ENCODE assay signal across 26 cellular contexts in the genomic region with DNA sequence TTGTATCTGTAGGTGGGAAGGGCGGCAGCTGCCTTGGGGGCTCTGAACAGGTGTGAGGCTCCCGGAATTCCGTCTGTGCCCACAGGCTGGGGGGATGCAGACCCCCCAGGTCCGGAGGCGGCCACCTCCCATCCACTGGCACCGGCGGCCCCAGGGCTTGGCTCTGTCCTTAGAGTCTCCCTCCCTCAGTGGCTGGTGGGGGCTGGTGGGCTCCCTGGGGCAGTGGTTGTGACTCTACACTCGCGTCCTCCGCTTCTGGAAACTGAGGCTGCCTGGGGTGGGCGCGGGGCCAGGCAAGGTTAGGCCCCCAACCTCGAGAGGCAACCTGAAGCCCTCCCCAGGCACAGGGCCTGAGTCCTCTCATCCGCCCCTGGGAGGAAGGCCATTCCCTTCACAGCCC.
"Had no signal": no experiment of that assay in that cellular context is flagged by ENCODE, and none has a peak within 500 bp of the region (broad histone marks: within the 10 kb centered on the region; RNA-seq: fewer than 3 reads in every experiment).

No MANE protein-coding gene starts in this region.

- H3K4me3 Mint-ChIP-seq: stimulated activated effector memory CD8-positive, alpha-beta T cell treated with anti-CD3 and anti-CD28 coated beads, Interleukin-12 subunit alpha, Interleukin-12 subunit beta, amount 100 ng/mL, for 72 hours; stimulated activated memory B cell treated with anti-CD40 and anti-IgM and Interleukin-4, amounts not matched to agents 10 μg/mL and 1 μg/mL and 100 μg/mL, for 72 hours; stimulated activated naive B cell treated with anti-CD40 and anti-IgM and Interleukin-4, amounts not matched to agents 10 μg/mL and 1 μg/mL and 100 μg/mL, for 72 hours; stimulated activated naive CD8-positive, alpha-beta T cell treated with anti-CD3 and anti-CD28 coated beads, Interleukin-15, Interleukin-2, amounts not matched to agents 100 ng/mL and 50 ng/mL, for 24 hours; type B pancreatic cell had no signal

- H3K4me1 Mint-ChIP-seq: stimulated activated effector memory CD8-positive, alpha-beta T cell treated with anti-CD3 and anti-CD28 coated beads, Interleukin-12 subunit alpha, Interleukin-12 subunit beta, amount 100 ng/mL, for 72 hours; stimulated activated memory B cell treated with anti-CD40 and anti-IgM and Interleukin-4, amounts not matched to agents 10 μg/mL and 1 μg/mL and 100 μg/mL, for 72 hours; stimulated activated naive B cell treated with anti-CD40 and anti-IgM and Interleukin-4, amounts not matched to agents 10 μg/mL and 1 μg/mL and 100 μg/mL, for 72 hours had no signal

- H3K36me3 Mint-ChIP-seq: stimulated activated effector memory CD8-positive, alpha-beta T cell treated with anti-CD3 and anti-CD28 coated beads, Interleukin-12 subunit alpha, Interleukin-12 subunit beta, amount 100 ng/mL, for 72 hours; stimulated activated memory B cell treated with anti-CD40 and anti-IgM and Interleukin-4, amounts not matched to agents 10 μg/mL and 1 μg/mL and 100 μg/mL, for 72 hours; stimulated activated naive B cell treated with anti-CD40 and anti-IgM and Interleukin-4, amounts not matched to agents 10 μg/mL and 1 μg/mL and 100 μg/mL, for 72 hours; type B pancreatic cell had no signal

- H3K27me3 Mint-ChIP-seq: stimulated activated memory B cell treated with anti-CD40 and anti-IgM and Interleukin-4, amounts not matched to agents 10 μg/mL and 1 μg/mL and 100 μg/mL, for 72 hours; stimulated activated naive CD8-positive, alpha-beta T cell treated with anti-CD3 and anti-CD28 coated beads, Interleukin-15, Interleukin-2, amounts not matched to agents 100 ng/mL and 50 ng/mL, for 24 hours; type B pancreatic cell had no signal

- H3K27me3 ChIP-seq: testis, thyroid gland, transverse colon, upper lobe of left lung, upper lobe of right lung, uterus, vagina had no signal

- DNase-seq: stimulated activated CD4-positive, alpha-beta T cell treated with anti-CD3 and anti-CD28 coated beads, Interleukin-1b, Interleukin-23, amount 100 ng/mL, for 48 hours; stimulated activated CD4-positive, alpha-beta T cell treated with anti-CD3 and anti-CD28 coated beads, Interleukin-2, amount 100 ng/mL, for 24 hours; stimulated activated CD4-positive, alpha-beta T cell treated with anti-CD3 and anti-CD28 coated beads, Interleukin-2, amount 100 ng/mL, for 48 hours; stimulated activated CD4-positive, alpha-beta T cell treated with anti-CD3 and anti-CD28 coated beads, Interleukin-4, amount 100 ng/mL, for 1 hour; stimulated activated CD4-positive, alpha-beta T cell treated with anti-CD3 and anti-CD28 coated beads, Interleukin-4, amount 100 ng/mL, for 24 hours; stimulated activated CD4-positive, alpha-beta T cell treated with anti-CD3 and anti-CD28 coated beads, Interleukin-4, amount 100 ng/mL, for 4 hours; stimulated activated CD8-positive, alpha-beta memory T cell treated with anti-CD3 and anti-CD28 coated beads, Interleukin-4, amount 100 ng/mL, for 48 hours; stimulated activated naive B cell treated with anti-CD40 and anti-IgM and Interleukin-4, amounts not matched to agents 10 μg/mL and 1 μg/mL and 100 μg/mL, for 72 hours; stimulated activated naive CD4-positive, alpha-beta T cell; stimulated activated naive CD4-positive, alpha-beta T cell treated with Interleukin-2 at 50 U/mL for 16 hours; stomach; testis; thyroid gland; tibial artery; transverse colon; trophoblast cell; upper lobe of right lung; uterus had no signal

- ATAC-seq: stimulated activated effector memory CD8-positive, alpha-beta T cell treated with anti-CD3 and anti-CD28 coated beads, Interleukin-12 subunit alpha, Interleukin-12 subunit beta, amount 100 ng/mL, for 72 hours; stimulated activated memory B cell treated with anti-CD40 and anti-IgM and Interleukin-4, amounts not matched to agents 10 μg/mL and 1 μg/mL and 100 μg/mL, for 72 hours; stimulated activated naive B cell treated with anti-CD40 and anti-IgM and Interleukin-4, amounts not matched to agents 10 μg/mL and 1 μg/mL and 100 μg/mL, for 72 hours; upper lobe of right lung had no signal

- H3K4me3 ChIP-seq: stomach, suprapubic skin, testis, thoracic aorta, thyroid gland, tibial artery, transverse colon, upper lobe of left lung, upper lobe of right lung, uterus, vagina had no signal

- H3K27ac ChIP-seq: stomach, suprapubic skin, testis, thoracic aorta, thyroid gland, tibial artery, transverse colon, upper lobe of left lung, upper lobe of right lung, uterus, vagina had no signal

- H3K9me3 ChIP-seq: stomach, suprapubic skin, testis, thoracic aorta, thyroid gland, tibial artery, transverse colon, upper lobe of left lung, upper lobe of right lung, uterus, vagina had no signal

- H3K27ac Mint-ChIP-seq: stimulated activated effector memory CD8-positive, alpha-beta T cell treated with anti-CD3 and anti-CD28 coated beads, Interleukin-12 subunit alpha, Interleukin-12 subunit beta, amount 100 ng/mL, for 72 hours; stimulated activated memory B cell treated with anti-CD40 and anti-IgM and Interleukin-4, amounts not matched to agents 10 μg/mL and 1 μg/mL and 100 μg/mL, for 72 hours; stimulated activated naive B cell treated with anti-CD40 and anti-IgM and Interleukin-4, amounts not matched to agents 10 μg/mL and 1 μg/mL and 100 μg/mL, for 72 hours; stimulated activated naive CD8-positive, alpha-beta T cell treated with anti-CD3 and anti-CD28 coated beads, Interleukin-15, Interleukin-2, amounts not matched to agents 100 ng/mL and 50 ng/mL, for 24 hours; type B pancreatic cell had no signal

- H3K36me3 ChIP-seq: stomach, suprapubic skin, thoracic aorta, thyroid gland, tibial artery, transverse colon, upper lobe of left lung, upper lobe of right lung, uterus, vagina had no signal

- H3K9me3 Mint-ChIP-seq: stimulated activated effector memory CD8-positive, alpha-beta T cell treated with anti-CD3 and anti-CD28 coated beads, Interleukin-12 subunit alpha, Interleukin-12 subunit beta, amount 100 ng/mL, for 72 hours; stimulated activated memory B cell treated with anti-CD40 and anti-IgM and Interleukin-4, amounts not matched to agents 10 μg/mL and 1 μg/mL and 100 μg/mL, for 72 hours; stimulated activated naive B cell treated with anti-CD40 and anti-IgM and Interleukin-4, amounts not matched to agents 10 μg/mL and 1 μg/mL and 100 μg/mL, for 72 hours; stimulated activated naive CD8-positive, alpha-beta T cell treated with anti-CD3 and anti-CD28 coated beads, Interleukin-15, Interleukin-2, amounts not matched to agents 100 ng/mL and 50 ng/mL, for 24 hours; type B pancreatic cell had no signal

- H3K4me1 ChIP-seq: stomach, suprapubic skin, testis, thyroid gland, tibial artery, transverse colon, upper lobe of left lung, upper lobe of right lung, uterus, vagina had no signal
